Comparison of ENCODE assay signal across 1 cellular context in the genomic region with DNA sequence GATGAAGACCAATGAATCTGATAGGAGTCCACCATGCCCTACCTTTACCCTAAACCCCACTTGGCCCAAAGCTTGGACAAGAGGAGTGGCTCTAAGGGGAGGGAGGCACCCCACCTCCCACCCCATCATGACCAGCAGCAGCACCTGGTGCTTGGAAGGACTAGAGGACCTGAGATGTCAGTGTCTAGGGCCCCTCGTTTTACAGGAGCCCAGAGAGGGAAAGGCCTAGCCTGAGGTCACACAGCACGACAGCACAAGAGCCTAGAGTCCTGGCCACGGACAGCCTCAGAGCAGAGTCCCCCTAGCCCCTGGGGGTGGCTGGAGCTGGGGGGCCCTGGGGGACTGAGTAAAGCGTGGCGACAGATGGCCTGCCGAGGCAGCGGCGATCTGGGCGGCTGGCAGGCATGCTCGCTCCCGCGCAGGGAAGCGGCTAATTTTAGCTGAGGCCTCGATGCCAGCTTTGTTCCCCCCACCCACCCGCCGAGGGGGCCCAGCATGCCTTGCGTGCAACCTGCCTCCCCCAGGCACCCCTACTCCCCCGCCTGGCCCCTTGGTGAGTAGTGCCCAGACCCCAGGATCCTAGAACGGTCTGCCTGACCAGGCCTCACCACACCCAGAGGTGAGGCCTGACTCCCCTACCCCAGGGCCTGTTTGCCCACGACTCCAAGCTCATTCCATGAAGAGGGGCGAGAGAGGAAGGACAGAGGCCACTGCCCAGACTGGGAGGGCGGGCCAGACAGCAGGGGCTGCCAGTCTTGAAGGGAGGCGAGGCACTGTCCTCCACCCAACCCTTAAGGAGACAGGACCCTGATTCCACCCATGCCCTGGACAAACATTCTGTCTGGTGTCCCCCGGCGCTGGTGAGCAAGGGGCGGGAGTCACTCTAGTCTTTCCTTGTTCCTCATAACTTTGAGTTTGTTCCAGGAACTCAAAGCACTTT.
TF ChIP-seq lines count a peak whose summit lies in the region.

No MANE protein-coding gene starts in this region.

TF ChIP-seq in liver, 16 proteins besides CTCF, POLR2A, EP300 and RAD21:
- no peak for TF ChIP-seq FOXA2 (IDR thresholded peaks at IDR 0.05)
- no peak for TF ChIP-seq JUND (IDR thresholded peaks at IDR 0.05)
- TF ChIP-seq TAF1 (conservative IDR thresholded peaks at IDR 0.05): no peak
- no peak for TF ChIP-seq NR2F2 (IDR thresholded peaks at IDR 0.05)
- no peak for TF ChIP-seq HNF4G (IDR thresholded peaks at IDR 0.05)
- TF ChIP-seq EGR1 (IDR thresholded peaks at IDR 0.05; ENCODE audit: low read depth in 2 of 2): no peak
- TF ChIP-seq, protein P1, sequence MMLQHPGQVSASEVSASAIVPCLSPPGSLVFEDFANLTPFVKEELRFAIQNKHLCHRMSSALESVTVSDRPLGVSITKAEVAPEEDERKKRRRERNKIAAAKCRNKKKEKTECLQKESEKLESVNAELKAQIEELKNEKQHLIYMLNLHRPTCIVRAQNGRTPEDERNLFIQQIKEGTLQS (IDR thresholded peaks at IDR 0.05): no peak
- TF ChIP-seq RXRA (IDR thresholded peaks at IDR 0.05): no peak
- TF ChIP-seq SP1 (IDR thresholded peaks at IDR 0.05): no peak
